In the genomic region with DNA sequence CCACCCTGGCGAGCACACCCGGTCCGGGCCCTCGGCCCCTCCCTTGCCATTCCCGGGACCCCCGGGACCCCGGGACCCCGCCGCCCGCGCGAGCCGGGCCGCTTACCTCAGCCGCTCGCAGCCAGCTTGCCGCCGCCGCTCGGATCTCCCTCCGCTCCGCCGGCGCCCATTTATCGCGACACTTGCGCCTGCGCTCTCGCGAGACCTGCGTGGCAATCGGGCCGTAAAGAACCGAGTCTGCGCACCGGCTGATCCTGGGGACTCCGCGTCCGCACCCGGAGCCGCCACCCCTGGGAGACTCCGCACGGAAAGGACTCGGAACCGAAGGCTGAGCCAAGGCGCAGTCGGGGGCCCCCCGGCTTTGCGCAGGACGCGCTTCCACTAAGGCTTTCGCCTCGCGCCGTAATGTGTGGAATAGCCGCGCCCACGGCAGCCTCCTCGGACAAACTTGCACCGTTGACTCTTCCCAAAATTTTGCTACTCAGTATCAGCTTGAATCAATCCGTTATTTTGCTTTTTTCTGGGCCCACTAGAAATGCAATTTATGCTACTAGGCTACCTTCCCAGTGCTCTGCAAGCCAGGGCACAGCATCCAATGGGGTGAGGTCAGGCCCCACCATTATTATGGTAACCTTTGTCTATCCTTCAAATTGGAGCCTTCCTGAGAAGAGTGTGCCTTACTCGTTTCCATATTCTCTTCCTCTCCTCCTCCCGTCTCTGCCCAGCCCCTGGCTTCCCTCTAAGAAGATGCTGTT, we compare ENCODE assay signal across 8 cellular contexts. TPM values are rescaled to one million over a fixed set of nuclear protein-coding genes. Genes with fewer than 3 reads are reported as not detected.
DNase-seq lines count a peak whose midpoint lies in the region; ATAC-seq and TF ChIP-seq lines count a peak whose summit lies in the region.

Gene MAD1L1 (minus strand): TSS at position 180 of the 755 bp plus-strand sequence. CDS start 2,812 bp downstream, outside the sequence.

- intact Hi-C loops in Caco-2 (cut with micrococcal nuclease; ENCODE audit: unreplicated experiment) (no loop called here), OCI-LY7 (cut with micrococcal nuclease; ENCODE audit: unreplicated experiment) (loop anchor here (5.0 kb wide), 1 partner anchor 174 kb away; no protein-coding TSS in a partner anchor)

- H3K36me3 ChIP-seq in Caco-2 (ENCODE audit: control insufficient read depth, insufficient read depth, low read length) (peaks cover 4% of the 10 kb centered on the region; the same call in 1 of the 2 replicates), OCI-LY7 (ENCODE audit: insufficient read depth, low read length) (peaks cover 60% of the 10 kb centered on the region)

- H2AFZ ChIP-seq in OCI-LY7 (ENCODE audit: low read length) = peak within 1 kb of the TSS; percentile 44

- CTCF ChIA-PET in Caco-2 (lab: Charles Lee) (no interaction called here), OCI-LY7 (lab: Charles Lee; ENCODE audit: unreplicated experiment) (interaction anchor here (0.8 kb wide), 1 partner anchor 133 kb away, joined by 3 read pairs; no protein-coding TSS in a partner anchor)

- TF ChIP-seq CTCF in Caco-2 (IDR thresholded peaks at IDR 0.05; ENCODE audit: insufficient read depth in 1 of 2, low read depth in 1 of 2, low read length in 1 of 2, severe bottlenecking in 1 of 2, unreplicated experiment in 1 of 2) (no peak), OCI-LY7 (conservative IDR thresholded peaks at IDR 0.05; ENCODE audit: low read length) (no peak)

- no peaks in the 10 kb centered on the region for H3K9me3 Mint-ChIP-seq in Caco-2 (ENCODE audit: unreplicated experiment)

- peak; percentile 68 for ATAC-seq in GM21390 (IDR thresholded peaks at IDR 0.05; ENCODE audit: unreplicated experiment)

- H3K27ac ChIP-seq in OCI-LY7 (ENCODE audit: low read depth, low read length, poor library complexity, severe bottlenecking) = peak within 1 kb of the TSS; percentile 19
- peak within 1 kb of the TSS; percentile 10 for H3K27ac ChIP-seq in epithelial cell of prostate

- H4K20me1 ChIP-seq in OCI-LY7 (ENCODE audit: insufficient read depth, low read length) = no peaks in the 10 kb centered on the region; the same call in 1 of the 2 replicates

- DNase-seq in Caco-2 (peak; percentile 95), HuH-7 (ENCODE audit: low spot score) (peak; percentile 96), OCI-LY7 (ENCODE audit: low spot score) (peak; percentile 92), activated T-cell treated with anti-CD3 and anti-CD28 coated beads for 4 hours (peak; percentile 81), epithelial cell of prostate (ENCODE audit: low read depth, low spot score) (peak; percentile 20), mucosa of gallbladder (ENCODE audit: low spot score) (peak; percentile 92)
- peak; percentile 78 for DNase-seq in stimulated activated CD8-positive, alpha-beta memory T cell treated with anti-CD3 and anti-CD28 coated beads, Interleukin-4, amount 100 ng/mL, for 24 hours (ENCODE audit: low read depth)

- H3K36me3 Mint-ChIP-seq in Caco-2 (ENCODE audit: insufficient read depth, unreplicated experiment) = peaks cover 58% of the 10 kb centered on the region

- POLR2A ChIA-PET in Caco-2 (lab: Charles Lee) (interaction anchor here (0.5 to 1.2 kb wide), 4 partner anchors 9 to 170 kb away, joined by 3 read pairs; partner anchors contain the start of genes CHST12, MRM2 and NUDT1), OCI-LY7 (lab: Charles Lee) (no interaction called here)

- peaks cover 19% of the 10 kb centered on the region for H3K4me1 Mint-ChIP-seq in Caco-2 (ENCODE audit: low read depth, unreplicated experiment)

- peak within 1 kb of the TSS; percentile 92 for H3K27ac Mint-ChIP-seq in Caco-2 (ENCODE audit: unreplicated experiment)

- H3K9me2 ChIP-seq in OCI-LY7 (ENCODE audit: insufficient read depth, low read length) = no peaks in the 10 kb centered on the region

- H3K9me3 ChIP-seq in Caco-2 (no peaks in the 10 kb centered on the region), OCI-LY7 (ENCODE audit: low read length) (no peaks in the 10 kb centered on the region)

- H3K4me1 ChIP-seq in Caco-2 (no peaks in the 10 kb centered on the region), OCI-LY7 (ENCODE audit: insufficient read depth, low read length, poor library complexity, severe bottlenecking) (peaks cover 37% of the 10 kb centered on the region)

- peaks cover 35% of the 10 kb centered on the region for H3K79me2 ChIP-seq in OCI-LY7 (ENCODE audit: insufficient read depth, low read depth, low read length)

- no TSS peak for BruUV-seq in Caco-2 (replicated peaks; lab: Mats Ljungman, UMichigan)
- BruUV-seq in OCI-LY7 (replicated peaks; lab: Mats Ljungman, UMichigan) = no TSS peak

- peak within 1 kb of the TSS; percentile 72 for H3K4me2 ChIP-seq in OCI-LY7 (ENCODE audit: low read length)

- no peaks in the 10 kb centered on the region for H3K27me3 ChIP-seq in Caco-2 (replicated peaks; ENCODE audit: control insufficient read depth, insufficient read depth, low read length)

- peak within 1 kb of the TSS; percentile 93 for H3K4me3 ChIP-seq in Caco-2 (ENCODE audit: low read depth, low read length)
- H3K4me3 ChIP-seq in OCI-LY7 (ENCODE audit: low read depth, low read length, poor library complexity, severe bottlenecking) = peak within 1 kb of the TSS; percentile 89

- H3K4me3 Mint-ChIP-seq in Caco-2 (ENCODE audit: unreplicated experiment) = peak within 1 kb of the TSS; percentile 94

- H3K27me3 Mint-ChIP-seq in Caco-2 (ENCODE audit: insufficient read depth, unreplicated experiment) = no peaks in the 10 kb centered on the region

RNA-seq across cellular contexts. Expression of gene MAD1L1, which starts in this region (rescaled TPM):
- total RNA-seq in Caco-2 (2022) (58.6 and 65.8 TPM in 2 replicates), OCI-LY7 (2022) (58.3 and 60.9 TPM in 2 replicates), mucosa of gallbladder (50.5 TPM)
- total RNA-seq in OCI-LY7 (2014; rRNA removed; shearing (Covaris generic)) = 65.3 and 125 TPM in 2 replicates

Comparison
In these comparisons a context has a peak if more than half of its experiments do, and no peak if none do; other contexts are left out.
1. Peak in every context shown above with its lines: DNase-seq, ATAC-seq, H3K4me3 ChIP-seq and H3K27ac ChIP-seq.
2. DNase-seq: peak in every context shown above with its lines; median percentile 96 in HuH-7; 95 in Caco-2; 92 in OCI-LY7; 92 in mucosa of gallbladder; 81 in activated T-cell treated with anti-CD3 and anti-CD28 coated beads for 4 hours; 78 in stimulated activated CD8-positive, alpha-beta memory T cell treated with anti-CD3 and anti-CD28 coated beads, Interleukin-4, amount 100 ng/mL, for 24 hours; 20 in epithelial cell of prostate.